16 cellular contexts compared by ENCODE assay signal in genomic region chr14:49017451-49017850, GRCh38.
"Had no signal": no experiment of that assay in that cellular context is flagged by ENCODE, and none has a peak within 500 bp of the region (broad histone marks: within the 10 kb centered on the region; RNA-seq: fewer than 3 reads in every experiment).

No MANE protein-coding gene starts in this region.

- H3K9me3 ChIP-seq: esophagus squamous epithelium, right atrium auricular region, stomach had no signal

- H3K27me3 ChIP-seq: cardiac muscle cell, esophagus squamous epithelium, hepatocyte, right atrium auricular region, stomach had no signal

- DNase-seq: activated CD4-positive, CD25-positive, alpha-beta regulatory T cell treated with anti-CD3 and anti-CD28 coated beads, Interleukin-2, amount 50 U/mL, for 72 hours; activated gamma-delta T cell treated with Interleukin-2 at 50 U/mL for 16 hours; activated T-cell treated with anti-CD3 and anti-CD28 coated beads, Interleukin-2, amount 50 U/mL, for 72 hours; amniotic stem cell; effector CD8-positive, alpha-beta T cell; esophagus squamous epithelium; stimulated activated CD4-positive, alpha-beta T cell treated with anti-CD3 and anti-CD28 coated beads, Interleukin-15, amount 100 ng/mL, for 24 hours; stimulated activated CD4-positive, alpha-beta T cell treated with anti-CD3 and anti-CD28 coated beads, Interleukin-2, amount 100 ng/mL, for 48 hours; stomach; T-helper 1 cell; T-helper 9 cell had no signal

- H3K4me1 ChIP-seq: esophagus squamous epithelium, right atrium auricular region, stomach had no signal

- H3K27ac ChIP-seq: cardiac muscle cell, esophagus squamous epithelium, hepatocyte, right atrium auricular region, stomach had no signal

- H3K36me3 ChIP-seq: cardiac muscle cell, esophagus squamous epithelium, right atrium auricular region, stomach had no signal

- ATAC-seq: activated naive CD4-positive, alpha-beta T cell treated with anti-CD3 and anti-CD28 coated beads, Interleukin-2, amount 50 U/mL, for 72 hours; activated T-cell treated with anti-CD3 and anti-CD28 coated beads, Interleukin-2, amount 50 U/mL, for 72 hours; SK-N-SH treated with all-trans-retinoic acid at 6 μM for 48 hours had no signal

- H3K4me3 ChIP-seq: cardiac muscle cell, esophagus squamous epithelium, hepatocyte, right atrium auricular region, stomach had no signal
